ENCODE assay signal across 10 cellular contexts in genomic region chr5:81212211-81212687, GRCh38. TPM values are rescaled to one million over a fixed set of nuclear protein-coding genes. Genes with fewer than 3 reads are reported as not detected.
DNase-seq lines count a peak whose midpoint lies in the region; ATAC-seq and TF ChIP-seq lines count a peak whose summit lies in the region.
"Had no signal": no experiment of that assay in that cellular context is flagged by ENCODE, and none has a peak within 500 bp of the region (broad histone marks: within the 10 kb centered on the region; RNA-seq: fewer than 3 reads in every experiment).

No MANE protein-coding gene starts in this region.

- no peak for TF ChIP-seq POLR2A in uterus (IDR thresholded peaks at IDR 0.05)

- no peaks in the 10 kb centered on the region for H3K9me3 ChIP-seq in OCI-LY3 (ENCODE audit: insufficient read depth, low read length)
- no peaks in the 10 kb centered on the region for H3K9me3 ChIP-seq in uterus
- H3K9me3 ChIP-seq: BLaER1 had no signal

- peak overlapping the region; percentile 78 for H3K4me2 ChIP-seq in OCI-LY3 (ENCODE audit: low read length)
- H3K4me2 ChIP-seq: BLaER1 had no signal

- TF ChIP-seq CTCF in OCI-LY3 (IDR thresholded peaks at IDR 0.05; ENCODE audit: low read depth, low read length) = peak; percentile 53
- TF ChIP-seq CTCF in uterus (IDR thresholded peaks at IDR 0.05) = no peak

- H3K27me3 ChIP-seq in OCI-LY3 (ENCODE audit: low read depth, low read length) = no peaks in the 10 kb centered on the region
- H3K27me3 ChIP-seq in uterus = no peaks in the 10 kb centered on the region
- H3K27me3 ChIP-seq: BLaER1 had no signal

- peak overlapping the region; percentile 57 for H3K4me3 ChIP-seq in OCI-LY3 (ENCODE audit: low read length)
- no peak overlapping the region for H3K4me3 ChIP-seq in uterus
- H3K4me3 ChIP-seq: BLaER1 had no signal

- H3K36me3 ChIP-seq in OCI-LY3 (replicated peaks; ENCODE audit: low read depth, low read length) = no peaks in the 10 kb centered on the region
- H3K36me3 ChIP-seq in uterus = no peaks in the 10 kb centered on the region
- H3K36me3 ChIP-seq: BLaER1 had no signal

- ATAC-seq in HG02852 (IDR thresholded peaks at IDR 0.05; ENCODE audit: unreplicated experiment) (peak; percentile 58), GM19397 (IDR thresholded peaks at IDR 0.05; ENCODE audit: unreplicated experiment) (no peak), esophagus mucosa (no peak)

- H3K27ac ChIP-seq in OCI-LY3 (ENCODE audit: low read length) (peak overlapping the region; percentile 56), uterus (no peak overlapping the region)
- H3K27ac ChIP-seq: BLaER1 had no signal

- no peaks in the 10 kb centered on the region for H3K79me2 ChIP-seq in OCI-LY3 (ENCODE audit: low read length)

- H2AFZ ChIP-seq in OCI-LY3 (ENCODE audit: low read depth, low read length) = 0 out of 2 replicates have a peak overlapping the region, but pooled peaks have one; percentile 37

- peaks cover 55% of the 10 kb centered on the region for H3K4me1 ChIP-seq in OCI-LY3 (ENCODE audit: low read length)
- H3K4me1 ChIP-seq in uterus = no peaks in the 10 kb centered on the region
- H3K4me1 ChIP-seq: BLaER1 had no signal

- intact Hi-C loops in uterus (cut with DNase I; ENCODE audit: low total_unique reads) = no loop called here

- H4K20me1 ChIP-seq in OCI-LY3 (ENCODE audit: insufficient read depth, low read length) = no peaks in the 10 kb centered on the region
- H4K20me1 ChIP-seq: BLaER1 had no signal

- H3K9ac ChIP-seq in OCI-LY3 (ENCODE audit: low read length) = peak overlapping the region; percentile 22; the same call in 1 of the 2 replicates
- H3K9ac ChIP-seq: BLaER1 had no signal

- peak; percentile 18 for DNase-seq in stimulated activated CD4-positive, alpha-beta T cell treated with anti-CD3 and anti-CD28 coated beads, Interleukin-15, amount 100 ng/mL, for 24 hours
- DNase-seq in stimulated activated CD4-positive, alpha-beta T cell treated with anti-CD3 and anti-CD28 coated beads, Interleukin-4, amount 100 ng/mL, for 1 hour = no peak
- DNase-seq in H4 (ENCODE audit: low spot score) (no peak), uterus (no peak)
- DNase-seq: immature natural killer cell had no signal

RNA-seq across cellular contexts. Expression of gene CKMT2, which starts 20.9 kb away (rescaled TPM):
- 0.96 TPM for total RNA-seq in esophagus mucosa
- total RNA-seq in H4 (2014; rRNA removed; shearing (Covaris generic)) = 0.48 TPM in 1 of 2 replicates, not detected in the other
- total RNA-seq in uterus = 10 to 100 TPM in 2 of 4 donors, 1 to 10 TPM in 2; 3.5 to 20.5 (median 9.8) TPM
